8 cellular contexts compared by ENCODE assay signal in genomic region chr2:17538022-17538843, GRCh38. TPM values are rescaled to one million over a fixed set of nuclear protein-coding genes. Genes with fewer than 3 reads are reported as not detected.
A peak's percentile ranks its signal among the peaks of the same experiment; 100 is the strongest.
DNase-seq lines count a peak whose midpoint lies in the region; ATAC-seq and TF ChIP-seq lines count a peak whose summit lies in the region.

No MANE protein-coding gene starts in this region.

- no peaks in the 10 kb centered on the region for H3K4me1 ChIP-seq in thyroid gland

- peak; percentile 36 for ATAC-seq in HG02642 (IDR thresholded peaks at IDR 0.05; ENCODE audit: poor library complexity, unreplicated experiment)
- no peak for ATAC-seq in HG03571 (IDR thresholded peaks at IDR 0.05; ENCODE audit: unreplicated experiment)

- no peak for TF ChIP-seq POLR2A in thyroid gland (IDR thresholded peaks at IDR 0.05)

- intact Hi-C loops in thyroid gland (cut with DNase I) = no loop called here

- TF ChIP-seq CTCF in thyroid gland (IDR thresholded peaks at IDR 0.05) = no peak

- WGBS in thyroid gland, 2 donors = 6 to 7% methylated on average over 30 of the region's 30 CpGs

- peak overlapping the region in 2 of 3 donors; percentile 37 to 58 for H3K27ac ChIP-seq in thyroid gland

- no peaks in the 10 kb centered on the region for H3K27me3 ChIP-seq in thyroid gland

- in situ Hi-C loops in G401 (cut with HindIII; ENCODE audit: low sequenced_read_pairs) = no loop called here

- H3K4me3 ChIP-seq in thyroid gland (replicated peaks in 1 of 3) = peak overlapping the region in 2 of 3 donors; percentile 35 to 43

- DNase-seq in G401 (ENCODE audit: low spot score) (peak; percentile 62), amniotic stem cell (lab: John Stamatoyannopoulos, UW) (peak; percentile 4), iPS-NIHi7 (ENCODE audit: extremely low spot score) (peak; percentile 27), thyroid gland (no peak), hepatic stellate cell (ENCODE audit: low spot score) (no peak)
- DNase-seq in stimulated activated CD4-positive, alpha-beta T cell treated with anti-CD3 and anti-CD28 coated beads, Interleukin-2, amount 100 ng/mL, for 48 hours = no peak

- no peaks in the 10 kb centered on the region for H3K9me3 ChIP-seq in thyroid gland

- H3K36me3 ChIP-seq in thyroid gland = no peaks in the 10 kb centered on the region

RNA-seq across cellular contexts. Expression of gene VSNL1, which starts 2.3 kb away (rescaled TPM):
- not detected in 2 replicates for total RNA-seq in G401 (2014; rRNA removed; shearing (Covaris generic))
- total RNA-seq in thyroid gland = under 1 TPM in 2 of 4 donors, not detected in 2; 0.33 to 0.45 TPM

RNA-seq across cellular contexts. Expression of gene RAD51AP2, which starts 20.0 kb away (rescaled TPM):
- total RNA-seq in G401 (2014; rRNA removed; shearing (Covaris generic)) = not detected in 2 replicates
- under 1 TPM in 2 of 4 donors, not detected in 2; 0.11 to 0.13 TPM for total RNA-seq in thyroid gland

Comparison
In these comparisons a context has a peak if more than half of its experiments do, and no peak if none do; other contexts are left out.
1. DNase-seq: peak in G401 (single experiment), amniotic stem cell (single experiment) and iPS-NIHi7 (single experiment); none in thyroid gland (0 of 2), hepatic stellate cell (single experiment) and stimulated activated CD4-positive, alpha-beta T cell treated with anti-CD3 and anti-CD28 coated beads, Interleukin-2, amount 100 ng/mL, for 48 hours (0 of 2).